ENCODE assay signal across 23 cellular contexts in the genomic region with DNA sequence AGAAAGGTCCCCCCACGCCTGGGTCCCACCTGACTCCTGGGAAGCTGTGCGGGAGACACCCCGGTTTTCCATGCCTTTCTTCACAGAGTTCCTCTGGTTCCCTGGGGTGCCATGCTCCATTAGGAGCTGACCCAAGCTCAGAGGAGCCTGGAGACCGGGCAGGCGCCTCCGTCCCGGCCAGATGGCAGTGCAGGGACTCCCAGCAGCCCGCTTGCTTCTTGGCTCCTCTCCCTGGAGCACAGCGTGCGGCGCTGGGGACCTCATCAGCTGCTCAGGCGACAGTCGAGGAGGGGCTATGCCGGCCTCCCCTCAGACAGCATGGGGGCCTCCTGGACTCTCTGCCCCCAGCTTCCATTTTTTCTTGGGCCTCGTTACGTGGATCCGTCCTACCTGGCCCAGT. TPM values are rescaled to one million over a fixed set of nuclear protein-coding genes. Genes with fewer than 3 reads are reported as not detected.
DNase-seq lines count a peak whose midpoint lies in the region; ATAC-seq and TF ChIP-seq lines count a peak whose summit lies in the region.
"Had no signal": no experiment of that assay in that cellular context is flagged by ENCODE, and none has a peak within 500 bp of the region (broad histone marks: within the 10 kb centered on the region; RNA-seq: fewer than 3 reads in every experiment).

No MANE protein-coding gene starts in this region.

- no peak overlapping the region for H2AFZ ChIP-seq in neuronal stem cell (ENCODE audit: low read length)
- no peak overlapping the region for H2AFZ ChIP-seq in Karpas-422 (ENCODE audit: low read length)
- H2AFZ ChIP-seq: GM23338 had no signal

- H3K79me1 ChIP-seq in neuronal stem cell (ENCODE audit: low read depth, low read length) = no peaks in the 10 kb centered on the region

- H3K4me1 ChIP-seq in right cardiac atrium (ENCODE audit: control insufficient read depth, insufficient read depth, low read length) = no peaks in the 10 kb centered on the region
- H3K4me1 ChIP-seq in right atrium auricular region = no peaks in the 10 kb centered on the region
- peaks cover 0 to 6% of the 10 kb centered on the region in 2 donors for H3K4me1 ChIP-seq in neuronal stem cell (ENCODE audit: control insufficient read depth in 2 of 2, insufficient read depth in 1 of 2, low read depth in 1 of 2, low read length in 2 of 2)
- H3K4me1 ChIP-seq in Karpas-422 (ENCODE audit: low read length) = no peaks in the 10 kb centered on the region
- H3K4me1 ChIP-seq in Peyer's patch = no peaks in the 10 kb centered on the region
- H3K4me1 ChIP-seq: A549, BE2C had no signal

- no peak overlapping the region for H3K14ac ChIP-seq in neuronal stem cell (ENCODE audit: low read length)

- H3K9me3 ChIP-seq in right cardiac atrium (ENCODE audit: control insufficient read depth, low read length) = no peaks in the 10 kb centered on the region
- H3K9me3 ChIP-seq in right atrium auricular region = no peaks in the 10 kb centered on the region
- peaks cover 0 to 8% of the 10 kb centered on the region in 2 donors for H3K9me3 ChIP-seq in neuronal stem cell (replicated peaks in 1 of 2; ENCODE audit: control insufficient read depth in 2 of 2, insufficient read depth in 1 of 2, low read depth in 1 of 2, low read length in 2 of 2)
- H3K9me3 ChIP-seq in Karpas-422 (ENCODE audit: low read length) = no peaks in the 10 kb centered on the region
- H3K9me3 ChIP-seq in Peyer's patch = no peaks in the 10 kb centered on the region
- H3K9me3 ChIP-seq: A549; BE2C; BLaER1 treated with 17β-estradiol and CSF1 and Interleukin-3, amounts not matched to agents 10 nM and 100 nM had no signal

- H3K27ac Mint-ChIP-seq in chondrocyte (ENCODE audit: unreplicated experiment) = no peak overlapping the region
- H3K27ac Mint-ChIP-seq: CD4-positive, alpha-beta T cell; GM23338; H9 had no signal

- no peak overlapping the region for H2BK12ac ChIP-seq in neuronal stem cell (ENCODE audit: low read length)

- no peaks in the 10 kb centered on the region for H3K27me3 Mint-ChIP-seq in chondrocyte (ENCODE audit: low read depth)
- H3K27me3 Mint-ChIP-seq: CD4-positive, alpha-beta T cell had no signal

- ATAC-seq in right cardiac atrium = no peak
- ATAC-seq: A549, GM23338, HCT116 had no signal

- H3K4me2 ChIP-seq in neuronal stem cell (ENCODE audit: insufficient read depth, low read length, poor library complexity, severe bottlenecking) (no peak overlapping the region), Karpas-422 (ENCODE audit: low read depth, low read length, poor library complexity, severe bottlenecking) (no peak overlapping the region)
- H3K4me2 ChIP-seq: A549; BLaER1 treated with 17β-estradiol and CSF1 and Interleukin-3, amounts not matched to agents 10 nM and 100 nM; GM23338 had no signal

- WGBS in right cardiac atrium = 82% methylated on average over 17 of the region's 17 CpGs
- WGBS in neuronal stem cell (ENCODE audit: extremely low coverage in 2 of 2, insufficient read length in 2 of 2, insufficient replicate concordance in 1 of 2), 2 donors = no CpG with 5 or more reads among the region's 17 CpGs

- no peak overlapping the region for H3K4me3 Mint-ChIP-seq in chondrocyte (ENCODE audit: unreplicated experiment)
- H3K4me3 Mint-ChIP-seq: CD14-positive monocyte; CD4-positive, alpha-beta T cell; CD8-positive, alpha-beta memory T cell; GM23338; H9 had no signal

- H2BK5ac ChIP-seq in neuronal stem cell (ENCODE audit: low read length) = no peak overlapping the region

- no peaks in the 10 kb centered on the region for H3K36me3 Mint-ChIP-seq in chondrocyte (ENCODE audit: low read depth)
- H3K36me3 Mint-ChIP-seq: CD14-positive monocyte; CD8-positive, alpha-beta memory T cell had no signal

- H3K4ac ChIP-seq in neuronal stem cell (ENCODE audit: low read length) = no peak overlapping the region

- no peak overlapping the region for H3K23ac ChIP-seq in neuronal stem cell (ENCODE audit: low read depth, low read length, poor library complexity)

- TF ChIP-seq CTCF in right atrium auricular region (IDR thresholded peaks at IDR 0.05) = no peak
- no peak for TF ChIP-seq CTCF in chondrocyte (IDR thresholded peaks at IDR 0.05)
- no peak for TF ChIP-seq CTCF in Peyer's patch (IDR thresholded peaks at IDR 0.05)

- H3K27ac ChIP-seq in right cardiac atrium (ENCODE audit: low read length) = no peak overlapping the region
- no peak overlapping the region for H3K27ac ChIP-seq in right atrium auricular region
- H3K27ac ChIP-seq in neuronal stem cell (replicated peaks; ENCODE audit: low read length) = no peak overlapping the region
- H3K27ac ChIP-seq in Karpas-422 (ENCODE audit: low read length) = no peak overlapping the region
- no peak overlapping the region for H3K27ac ChIP-seq in Peyer's patch
- H3K27ac ChIP-seq: A549; BLaER1 treated with 17β-estradiol and CSF1 and Interleukin-3, amounts not matched to agents 10 nM and 100 nM had no signal

- peaks cover 27% of the 10 kb centered on the region for H3K4me1 Mint-ChIP-seq in chondrocyte (ENCODE audit: low read depth)
- H3K4me1 Mint-ChIP-seq: CD14-positive monocyte had no signal

- TF ChIP-seq POLR2A in Peyer's patch (IDR thresholded peaks at IDR 0.05) = no peak

- H3K9me3 Mint-ChIP-seq in chondrocyte (ENCODE audit: low read depth) = peaks cover 3% of the 10 kb centered on the region
- H3K9me3 Mint-ChIP-seq: CD4-positive, alpha-beta T cell; GM23338; H9 had no signal

- no peak overlapping the region for H4K91ac ChIP-seq in neuronal stem cell (ENCODE audit: low read depth, low read length, poor library complexity)

- H3K9me2 ChIP-seq in Karpas-422 (replicated peaks; ENCODE audit: insufficient read depth, low read length) = no peaks in the 10 kb centered on the region

- H2BK15ac ChIP-seq in neuronal stem cell (ENCODE audit: low read length) = no peak overlapping the region

- H2BK120ac ChIP-seq in neuronal stem cell (ENCODE audit: low read depth, low read length) = no peak overlapping the region

- H3K9ac ChIP-seq in neuronal stem cell (ENCODE audit: low read depth, low read length, poor library complexity) (no peak overlapping the region), Karpas-422 (ENCODE audit: low read length) (no peak overlapping the region)
- H3K9ac ChIP-seq: BLaER1 treated with 17β-estradiol and CSF1 and Interleukin-3, amounts not matched to agents 10 nM and 100 nM had no signal

- no peak overlapping the region for H3K4me3 ChIP-seq in right cardiac atrium (ENCODE audit: low read length)
- H3K4me3 ChIP-seq in right atrium auricular region = no peak overlapping the region
- H3K4me3 ChIP-seq in neuronal stem cell (ENCODE audit: low read length in 2 of 2) = no peak overlapping the region
- H3K4me3 ChIP-seq in Karpas-422 (ENCODE audit: low read length) = no peak overlapping the region
- no peak overlapping the region for H3K4me3 ChIP-seq in Peyer's patch
- H3K4me3 ChIP-seq: A549; BLaER1 treated with 17β-estradiol and CSF1 and Interleukin-3, amounts not matched to agents 10 nM and 100 nM; GM23338 had no signal

- H4K20me1 ChIP-seq in Karpas-422 (ENCODE audit: insufficient read depth, low read depth, low read length) = no peaks in the 10 kb centered on the region
- H4K20me1 ChIP-seq: BLaER1 treated with 17β-estradiol and CSF1 and Interleukin-3, amounts not matched to agents 10 nM and 100 nM had no signal

- no peak overlapping the region for H2AK5ac ChIP-seq in neuronal stem cell (ENCODE audit: low read depth, low read length)

- H3K79me2 ChIP-seq in Karpas-422 (ENCODE audit: low read length) = no peaks in the 10 kb centered on the region

- no peak overlapping the region for H4K8ac ChIP-seq in neuronal stem cell (ENCODE audit: low read depth, low read length)

- H3K36me3 ChIP-seq in right atrium auricular region (no peaks in the 10 kb centered on the region), neuronal stem cell (replicated peaks in 1 of 2; ENCODE audit: control insufficient read depth in 2 of 2, insufficient read depth in 2 of 2, low read length in 2 of 2) (peaks cover 0 to 37% of the 10 kb centered on the region in 2 donors), Karpas-422 (ENCODE audit: insufficient read depth, low read length) (no peaks in the 10 kb centered on the region), Peyer's patch (no peaks in the 10 kb centered on the region)
- H3K36me3 ChIP-seq: BE2C; BLaER1 treated with 17β-estradiol and CSF1 and Interleukin-3, amounts not matched to agents 10 nM and 100 nM had no signal

- H3K27me3 ChIP-seq in right cardiac atrium (ENCODE audit: control insufficient read depth, insufficient read depth) (no peaks in the 10 kb centered on the region), right atrium auricular region (no peaks in the 10 kb centered on the region), neuronal stem cell (ENCODE audit: control insufficient read depth in 3 of 3, insufficient read depth in 3 of 3, low read depth in 1 of 3, low read length in 3 of 3) (peaks cover 0 to 22% (median 0%) of the 10 kb centered on the region in 3 experiments), Karpas-422 (ENCODE audit: low read length) (no peaks in the 10 kb centered on the region), Peyer's patch (no peaks in the 10 kb centered on the region)
- H3K27me3 ChIP-seq: BE2C; BLaER1 treated with 17β-estradiol and CSF1 and Interleukin-3, amounts not matched to agents 10 nM and 100 nM had no signal

- H3K18ac ChIP-seq in neuronal stem cell (ENCODE audit: low read length) = peak overlapping the region; percentile 30

- DNase-seq in right cardiac atrium = peak in 2 of 3 donors; percentile 23 to 28
- no peak for DNase-seq in right atrium auricular region (ENCODE audit: low spot score)
- peak; percentile 90 for DNase-seq in chondrocyte (ENCODE audit: low spot score)
- DNase-seq in neuronal stem cell (ENCODE audit: low spot score) = no peak
- no peak for DNase-seq in Karpas-422
- DNase-seq in HUDEP-2 (lab: John Stamatoyannopoulos, UW; ENCODE audit: unreplicated experiment in 76 of 76) = no peak
- DNase-seq in Peyer's patch = no peak
- DNase-seq: 8988T; ACHN; AML-193; BE2C; CD4-positive, alpha-beta T cell; CD8-positive, alpha-beta memory T cell; DMS 273 treated with DMSO at 0.1 percent for 48 hours; DMS79; EL; GF-D8; H9 had no signal

- intact Hi-C loops in right cardiac atrium (cut with DNase I) = no loop called here

RNA-seq across cellular contexts. Expression of gene TTLL12, which starts 13.1 kb away (rescaled TPM):
- total RNA-seq in right cardiac atrium = 10 to 100 TPM in 3 of 4 donors, 1 to 10 TPM in 1; 6.9 to 11.0 (median 10.5) TPM
- 7.8 TPM for polyA plus RNA-seq in right cardiac atrium
- 10 to 100 TPM; 11.4 to 15.1 TPM for total RNA-seq in right atrium auricular region
- total RNA-seq in chondrocyte = 33.5 to 36.4 TPM (median 35.6 TPM) in 3 replicates
- polyA plus RNA-seq in neuronal stem cell (2013, experiment 1 of 2) = 35.3 TPM
- 37.1 TPM for polyA plus RNA-seq in neuronal stem cell (2013, experiment 2 of 2)
- 31.2 and 53.0 TPM in 2 replicates for total RNA-seq in Karpas-422 (2014; rRNA removed; shearing (Covaris generic); ENCODE audit: low replicate concordance)
- total RNA-seq in Peyer's patch = 10 to 100 TPM; 34.7 to 77.8 (median 58.2) TPM

RNA-seq across cellular contexts. Expression of gene TSPO, which starts 48.7 kb away (rescaled TPM):
- 100 to 1,000 TPM in 1 of 4 donors, 10 to 100 TPM in 3; 69.6 to 102 (median 93.0) TPM for total RNA-seq in right cardiac atrium
- polyA plus RNA-seq in right cardiac atrium = 152 TPM
- total RNA-seq in right atrium auricular region = 100 to 1,000 TPM; 182 to 241 TPM
- total RNA-seq in chondrocyte = 80.5 to 292 TPM (median 288 TPM) in 3 replicates
- polyA plus RNA-seq in neuronal stem cell (2013, experiment 1 of 2) = 13.7 TPM
- polyA plus RNA-seq in neuronal stem cell (2013, experiment 2 of 2) = 13.8 TPM
- 0.54 and 3.8 TPM in 2 replicates for total RNA-seq in Karpas-422 (2014; rRNA removed; shearing (Covaris generic); ENCODE audit: low replicate concordance)
- 100 to 1,000 TPM; 220 to 304 (median 270) TPM for total RNA-seq in Peyer's patch

RNA-seq across cellular contexts. Expression of gene MCAT, which starts 56.8 kb away (rescaled TPM):
- total RNA-seq in right cardiac atrium (10 to 100 TPM; 12.5 to 13.8 (median 13.6) TPM), right atrium auricular region (10 to 100 TPM; 16.1 to 17.6 TPM), chondrocyte (7.4 to 11.1 TPM (median 8.6 TPM) in 3 replicates), Peyer's patch (10 to 100 TPM in 3 of 4 donors, 1 to 10 TPM in 1; 9.1 to 28.5 (median 15.1) TPM)
- 14.5 TPM for polyA plus RNA-seq in right cardiac atrium
- 14.6 TPM for polyA plus RNA-seq in neuronal stem cell (2013, experiment 1 of 2)
- polyA plus RNA-seq in neuronal stem cell (2013, experiment 2 of 2) = 12.4 TPM
- total RNA-seq in Karpas-422 (2014; rRNA removed; shearing (Covaris generic); ENCODE audit: low replicate concordance) = 15.0 and 29.5 TPM in 2 replicates

Comparison
In these comparisons a context has a peak if more than half of its experiments do, and no peak if none do; other contexts are left out.
1. DNase-seq: peak in right cardiac atrium (2 of 3) and chondrocyte (single experiment); none in right atrium auricular region (single experiment), neuronal stem cell (single experiment), Karpas-422 (single experiment), HUDEP-2 (0 of 76) and Peyer's patch (0 of 3).
2. RNA of gene TSPO, which starts 48.7 kb away (total RNA-seq): 80.5 to 292 TPM in chondrocyte, 220 to 304 TPM in Peyer's patch, 182 to 241 TPM in right atrium auricular region and 69.6 to 102 TPM in right cardiac atrium; 0.54 to 3.8 TPM in Karpas-422; every median in the first group is over 10 times any median in the second.